Comparison of ENCODE assay signal across 34 cellular contexts in genomic region chr5:74598731-74599624, GRCh38. TPM values are rescaled to one million over a fixed set of nuclear protein-coding genes. Genes with fewer than 3 reads are reported as not detected.
A peak's percentile ranks its signal among the peaks of the same experiment; 100 is the strongest.
DNase-seq lines count a peak whose midpoint lies in the region; ATAC-seq and TF ChIP-seq lines count a peak whose summit lies in the region.
"Had no signal": no experiment of that assay in that cellular context is flagged by ENCODE, and none has a peak within 500 bp of the region (broad histone marks: within the 10 kb centered on the region; RNA-seq: fewer than 3 reads in every experiment).

No MANE protein-coding gene starts in this region.

- H3K27ac ChIP-seq in hepatocyte = peak overlapping the region; percentile 25
- H3K27ac ChIP-seq: dorsolateral prefrontal cortex, esophagus squamous epithelium, left ventricle myocardium inferior, upper lobe of left lung had no signal

- H3K9me3 Mint-ChIP-seq in Calu3 (ENCODE audit: low read depth, unreplicated experiment) (peaks cover 3% of the 10 kb centered on the region), mesothelial cell of epicardium (peaks cover 23% of the 10 kb centered on the region)
- no peaks in the 10 kb centered on the region for H3K9me3 Mint-ChIP-seq in activated CD8-positive, alpha-beta memory T cell treated with anti-CD3 and anti-CD28 coated beads, Interleukin-2, amount 10 ng/mL, durations not matched to agents 7 days and 5 days (ENCODE audit: low read depth)
- H3K9me3 Mint-ChIP-seq: activated T-cell treated with anti-CD3 and anti-CD28 coated beads, Interleukin-2, amount 50 U/mL, for 72 hours; GM23338; HFFc6; naive thymus-derived CD4-positive, alpha-beta T cell; stimulated activated effector memory CD8-positive, alpha-beta T cell treated with anti-CD3 and anti-CD28 coated beads, Interleukin-12 subunit alpha, Interleukin-12 subunit beta, amount 100 ng/mL, for 72 hours had no signal

- H3K27ac Mint-ChIP-seq in Calu3 (ENCODE audit: unreplicated experiment) (peak overlapping the region; percentile 19), mesothelial cell of epicardium (peak overlapping the region; percentile 11)
- H3K27ac Mint-ChIP-seq in activated CD8-positive, alpha-beta memory T cell treated with anti-CD3 and anti-CD28 coated beads, Interleukin-2, amount 10 ng/mL, durations not matched to agents 7 days and 5 days = no peak overlapping the region
- H3K27ac Mint-ChIP-seq: activated T-cell treated with anti-CD3 and anti-CD28 coated beads, Interleukin-2, amount 50 U/mL, for 72 hours; GM23338; HFFc6; naive thymus-derived CD4-positive, alpha-beta T cell; stimulated activated effector memory CD8-positive, alpha-beta T cell treated with anti-CD3 and anti-CD28 coated beads, Interleukin-12 subunit alpha, Interleukin-12 subunit beta, amount 100 ng/mL, for 72 hours had no signal

- H3K36me3 Mint-ChIP-seq in Calu3 (ENCODE audit: insufficient read depth, unreplicated experiment) (peaks cover 7% of the 10 kb centered on the region), mesothelial cell of epicardium (peaks cover 2% of the 10 kb centered on the region)
- no peaks in the 10 kb centered on the region for H3K36me3 Mint-ChIP-seq in activated CD8-positive, alpha-beta memory T cell treated with anti-CD3 and anti-CD28 coated beads, Interleukin-2, amount 10 ng/mL, durations not matched to agents 7 days and 5 days
- H3K36me3 Mint-ChIP-seq: brain; CD14-positive monocyte; naive thymus-derived CD4-positive, alpha-beta T cell; stimulated activated effector memory CD8-positive, alpha-beta T cell treated with anti-CD3 and anti-CD28 coated beads, Interleukin-12 subunit alpha, Interleukin-12 subunit beta, amount 100 ng/mL, for 72 hours had no signal

- no peaks in the 10 kb centered on the region for H3K9me2 ChIP-seq in hepatocyte (replicated peaks; ENCODE audit: insufficient read depth)

- TF ChIP-seq CTCF in Calu3 (IDR thresholded peaks at IDR 0.05; ENCODE audit: unreplicated experiment) (no peak), hepatocyte (IDR thresholded peaks at IDR 0.05; ENCODE audit: poor library complexity) (no peak), mesothelial cell of epicardium (IDR thresholded peaks at IDR 0.05; ENCODE audit: unreplicated experiment) (no peak)

- no peak overlapping the region for H2AFZ ChIP-seq in hepatocyte
- H2AFZ ChIP-seq: GM23338 had no signal

- no TSS peak for BruUV-seq in Calu3 (replicated peaks; lab: Mats Ljungman, UMichigan)

- H3K27me3 Mint-ChIP-seq in Calu3 (ENCODE audit: unreplicated experiment) (no peaks in the 10 kb centered on the region), mesothelial cell of epicardium (ENCODE audit: low read depth) (no peaks in the 10 kb centered on the region)
- H3K27me3 Mint-ChIP-seq in activated CD8-positive, alpha-beta memory T cell treated with anti-CD3 and anti-CD28 coated beads, Interleukin-2, amount 10 ng/mL, durations not matched to agents 7 days and 5 days = peaks cover 41% of the 10 kb centered on the region

- CTCF ChIA-PET in Calu3 (lab: Charles Lee) = interaction anchor here (0.8 to 1.3 kb wide), 4 partner anchors 14 to 203 kb away, joined by 3 to 7 read pairs (median 3); no protein-coding TSS in a partner anchor
- CTCF ChIA-PET in activated CD8-positive, alpha-beta memory T cell treated with anti-CD3 and anti-CD28 coated beads, Interleukin-2, amount 10 ng/mL, durations not matched to agents 7 days and 5 days (lab: Charles Lee) = no interaction called here

- intact Hi-C loops in Calu3 (cut with micrococcal nuclease; ENCODE audit: unreplicated experiment) = loop anchor here (5.0 kb wide), 1 partner anchor 33 kb away; no protein-coding TSS in a partner anchor

- no peaks in the 10 kb centered on the region for H3K79me2 ChIP-seq in hepatocyte

- H3K4me2 ChIP-seq in hepatocyte = no peak overlapping the region
- H3K4me2 ChIP-seq: GM23338 had no signal

- no peak for DNase-seq in Calu3
- DNase-seq in astrocyte of the hippocampus (ENCODE audit: low read depth, low spot score) = peak; percentile 72
- no peak for DNase-seq in hepatocyte (ENCODE audit: low spot score)
- no peak for DNase-seq in mesothelial cell of epicardium (ENCODE audit: low spot score in 2 of 2, unreplicated experiment in 2 of 2)
- no peak for DNase-seq in NCI-H146 (lab: John Stamatoyannopoulos, UW)
- DNase-seq in activated CD8-positive, alpha-beta memory T cell treated with anti-CD3 and anti-CD28 coated beads, Interleukin-2, amount 10 ng/mL, durations not matched to agents 7 days and 5 days = no peak
- DNase-seq: 8988T; activated CD4-positive, alpha-beta T cell treated with anti-CD3 and anti-CD28 coated beads, Interleukin-2, amount 50 U/mL, for 4 hours; activated T-cell treated with anti-CD3 and anti-CD28 coated beads, Interleukin-2, amount 50 U/mL, for 72 hours; Caco-2; cerebellar nuclear complex; dorsolateral prefrontal cortex; esophagus squamous epithelium; GF-D8; HFFc6; KG1; left ventricle myocardium inferior; MG63; midbrain; naive thymus-derived CD4-positive, alpha-beta T cell; NCI-H2081; NCI-H446; NCI-H748 treated with DMSO at 0.1 percent for 48 hours; nucleus accumbens; SHP77; T-helper 2 cell; upper lobe of left lung had no signal

- ATAC-seq in HG02938 (IDR thresholded peaks at IDR 0.05; ENCODE audit: unreplicated experiment) (no peak), GM19455 (IDR thresholded peaks at IDR 0.05; ENCODE audit: unreplicated experiment) (no peak)
- ATAC-seq in activated CD8-positive, alpha-beta memory T cell treated with anti-CD3 and anti-CD28 coated beads, Interleukin-2, amount 10 ng/mL, durations not matched to agents 7 days and 5 days = no peak
- ATAC-seq: activated T-cell treated with anti-CD3 and anti-CD28 coated beads, Interleukin-2, amount 50 U/mL, for 72 hours; GM23338; naive thymus-derived CD4-positive, alpha-beta T cell; Panc1; stimulated activated effector memory CD8-positive, alpha-beta T cell treated with anti-CD3 and anti-CD28 coated beads, Interleukin-12 subunit alpha, Interleukin-12 subunit beta, amount 100 ng/mL, for 72 hours had no signal

- WGBS in hepatocyte (ENCODE audit: low lambda C conversion rate, missing lambda C conversion rate) = 84% methylated on average over 5 of the region's 5 CpGs

- H3K36me3 ChIP-seq in hepatocyte (replicated peaks; ENCODE audit: insufficient read depth, low read depth) = no peaks in the 10 kb centered on the region
- H3K36me3 ChIP-seq: esophagus squamous epithelium, left ventricle myocardium inferior, MG63, upper lobe of left lung had no signal

- H3K27me3 ChIP-seq in hepatocyte = no peaks in the 10 kb centered on the region
- H3K27me3 ChIP-seq: dorsolateral prefrontal cortex, esophagus squamous epithelium, MG63, upper lobe of left lung had no signal

- H3K4me3 Mint-ChIP-seq in Calu3 (ENCODE audit: low read depth, unreplicated experiment) (no peak overlapping the region), mesothelial cell of epicardium (no peak overlapping the region)
- H3K4me3 Mint-ChIP-seq in activated CD8-positive, alpha-beta memory T cell treated with anti-CD3 and anti-CD28 coated beads, Interleukin-2, amount 10 ng/mL, durations not matched to agents 7 days and 5 days = no peak overlapping the region
- H3K4me3 Mint-ChIP-seq: activated T-cell treated with anti-CD3 and anti-CD28 coated beads, Interleukin-2, amount 50 U/mL, for 72 hours; brain; CD14-positive monocyte; GM23338; HFFc6; naive thymus-derived CD4-positive, alpha-beta T cell; stimulated activated effector memory CD8-positive, alpha-beta T cell treated with anti-CD3 and anti-CD28 coated beads, Interleukin-12 subunit alpha, Interleukin-12 subunit beta, amount 100 ng/mL, for 72 hours had no signal

- no peaks in the 10 kb centered on the region for H4K20me1 ChIP-seq in hepatocyte (ENCODE audit: insufficient read depth, poor library complexity, severe bottlenecking)

- H3K9me3 ChIP-seq in hepatocyte (ENCODE audit: low read depth) = no peaks in the 10 kb centered on the region
- H3K9me3 ChIP-seq: esophagus squamous epithelium, left ventricle myocardium inferior, MG63, upper lobe of left lung had no signal

- no peak overlapping the region for H3K4me3 ChIP-seq in hepatocyte
- H3K4me3 ChIP-seq: dorsolateral prefrontal cortex, esophagus squamous epithelium, GM23338, left ventricle myocardium inferior, MG63, upper lobe of left lung had no signal

- peaks cover 49% of the 10 kb centered on the region for H3K4me1 Mint-ChIP-seq in Calu3 (ENCODE audit: low read depth, unreplicated experiment)
- H3K4me1 Mint-ChIP-seq in mesothelial cell of epicardium = peaks cover 39% of the 10 kb centered on the region
- no peaks in the 10 kb centered on the region for H3K4me1 Mint-ChIP-seq in activated CD8-positive, alpha-beta memory T cell treated with anti-CD3 and anti-CD28 coated beads, Interleukin-2, amount 10 ng/mL, durations not matched to agents 7 days and 5 days
- H3K4me1 Mint-ChIP-seq: naive thymus-derived CD4-positive, alpha-beta T cell; stimulated activated effector memory CD8-positive, alpha-beta T cell treated with anti-CD3 and anti-CD28 coated beads, Interleukin-12 subunit alpha, Interleukin-12 subunit beta, amount 100 ng/mL, for 72 hours had no signal

- peaks cover 23% of the 10 kb centered on the region for H3K4me1 ChIP-seq in hepatocyte (ENCODE audit: insufficient read depth)

RNA-seq across cellular contexts. Expression of gene ENC1, which starts 41.5 kb away (rescaled TPM):
- total RNA-seq in Calu3 (2022) (91.6 and 100 TPM in 2 replicates), hepatocyte (150 and 151 TPM in 2 replicates), mesothelial cell of epicardium (123 to 129 TPM (median 125 TPM) in 3 replicates)
- 35.9 and 58.8 TPM in 2 replicates for polyA plus RNA-seq in hepatocyte
- total RNA-seq in activated CD8-positive, alpha-beta memory T cell treated with anti-CD3 and anti-CD28 coated beads, Interleukin-2, amount 10 ng/mL, durations not matched to agents 7 days and 5 days = 1 to 10 TPM in 1 of 2 experiments, under 1 TPM in 1; 0.38 to 1.5 TPM

Comparison
In these comparisons a context has a peak if more than half of its experiments do, and no peak if none do; other contexts are left out.
1. RNA of gene ENC1, which starts 41.5 kb away (total RNA-seq): 150 to 151 TPM in hepatocyte, 123 to 129 TPM in mesothelial cell of epicardium and 91.6 to 100 TPM in Calu3; 0.38 to 1.5 TPM in activated CD8-positive, alpha-beta memory T cell treated with anti-CD3 and anti-CD28 coated beads, Interleukin-2, amount 10 ng/mL, durations not matched to agents 7 days and 5 days; every median in the first group is over 10 times any median in the second.